Comparison of ENCODE assay signal across 7 cellular contexts in genomic region chr6:33317418-33317667, GRCh38. TPM values are rescaled to one million over a fixed set of nuclear protein-coding genes. Genes with fewer than 3 reads are reported as not detected.
A peak's percentile ranks its signal among the peaks of the same experiment; 100 is the strongest.
DNase-seq lines count a peak whose midpoint lies in the region; ATAC-seq and TF ChIP-seq lines count a peak whose summit lies in the region.

No MANE protein-coding gene starts in this region.

- H3K4me1 Mint-ChIP-seq in activated CD4-positive, alpha-beta memory T cell treated with anti-CD3 and anti-CD28 coated beads for 36 hours (ENCODE audit: low read depth), result peaks cover 76% of the 10 kb centered on the region

- RAD21 ChIA-PET in HCT116 (lab: Charles Lee; ENCODE audit: low non-redundant PET in 1 of 2, low total read pairs in 2 of 2, uncharacterized antibody in 2 of 2, unreplicated experiment in 2 of 2), result no interaction called here

- no peaks in the 10 kb centered on the region for H4K20me1 ChIP-seq in HCT116 (ENCODE audit: insufficient read depth)

- no peaks in the 10 kb centered on the region for H3K9me2 ChIP-seq in HCT116 (ENCODE audit: insufficient read depth)

- TF ChIP-seq RAD21 in HCT116 (IDR thresholded peaks at IDR 0.05; ENCODE audit: low read depth), result no peak

- peak overlapping the region; percentile 61; the same call in 1 of the 2 replicates for H3K9ac ChIP-seq in HCT116 (ENCODE audit: low read length)

- H3K36me3 Mint-ChIP-seq in activated CD4-positive, alpha-beta memory T cell treated with anti-CD3 and anti-CD28 coated beads for 36 hours, result peaks cover 53% of the 10 kb centered on the region

- H3K27ac Mint-ChIP-seq in activated CD4-positive, alpha-beta memory T cell treated with anti-CD3 and anti-CD28 coated beads for 36 hours, result peak overlapping the region; percentile 57

- 2 to 4% (median 3%) methylated on average over 10 to 27 of the region's 27 CpGs for WGBS in psoas muscle, 3 donors

- CTCF ChIA-PET in HCT116 (lab: Charles Lee), result interaction anchor here (1.0 to 1.8 kb wide), 6 partner anchors 16 to 192 kb away, joined by 3 to 10 read pairs (median 4); partner anchors contain the start of genes B3GALT4 and RGL2
- CTCF ChIA-PET in activated CD4-positive, alpha-beta memory T cell treated with anti-CD3 and anti-CD28 coated beads for 36 hours (lab: Charles Lee), result interaction anchor here (0.8 to 2.3 kb wide), 4 partner anchors 18 to 75 kb away, joined by 4 to 15 read pairs (median 8); partner anchors contain the start of genes B3GALT4 and KIFC1

- POLR2A ChIA-PET in HCT116 (lab: Charles Lee), result interaction anchor here (0.6 to 2.3 kb wide), 13 partner anchors 9 to 1122 kb away, joined by 3 to 13 read pairs (median 5); partner anchors contain the start of genes B3GALT4, PFDN6, PHF1 and RGL2
- POLR2A ChIA-PET in activated CD4-positive, alpha-beta memory T cell treated with anti-CD3 and anti-CD28 coated beads for 36 hours (lab: Charles Lee), result interaction anchor here (1.0 to 3.0 kb wide), 8 partner anchors 19 to 347 kb away, joined by 3 to 14 read pairs (median 4); partner anchors contain the start of genes B3GALT4, RGL2, RPS18 and VPS52

- TF ChIP-seq POLR2A in HCT116 (IDR thresholded peaks at IDR 0.05; ENCODE audit: borderline replicate concordance, extremely low read depth, insufficient read depth, insufficient read length), result no peak

- no peak overlapping the region for H2AFZ ChIP-seq in HCT116 (ENCODE audit: low read depth, low read length, poor library complexity, severe bottlenecking)

- ATAC-seq in HCT116 (no peak), Right ventricle myocardium superior (ENCODE audit: poor library complexity) (peak; percentile 17), psoas muscle (peak; percentile 13 to 30 (median 20)), HG03175 (IDR thresholded peaks at IDR 0.05; ENCODE audit: unreplicated experiment) (no peak), HG03139 (IDR thresholded peaks at IDR 0.05; ENCODE audit: unreplicated experiment) (no peak)

- no peaks in the 10 kb centered on the region for H3K9me3 Mint-ChIP-seq in activated CD4-positive, alpha-beta memory T cell treated with anti-CD3 and anti-CD28 coated beads for 36 hours

- H3K27me3 Mint-ChIP-seq in activated CD4-positive, alpha-beta memory T cell treated with anti-CD3 and anti-CD28 coated beads for 36 hours, result no peaks in the 10 kb centered on the region

- DNase-seq in HCT116 (ENCODE audit: low read depth, low spot score), result no peak
- DNase-seq in activated CD4-positive, alpha-beta memory T cell treated with anti-CD3 and anti-CD28 coated beads for 36 hours, result no peak
- DNase-seq in Right ventricle myocardium superior, result peak; percentile 66
- no peak for DNase-seq in psoas muscle
- DNase-seq in stimulated activated CD4-positive, alpha-beta T cell treated with anti-CD3 and anti-CD28 coated beads, Interleukin-12 subunit alpha, Interleukin-12 subunit beta, amount 100 ng/mL, for 4 hours, result no peak

- H3K4me3 Mint-ChIP-seq in activated CD4-positive, alpha-beta memory T cell treated with anti-CD3 and anti-CD28 coated beads for 36 hours, result peak overlapping the region; percentile 94

- no peaks in the 10 kb centered on the region for H3K9me3 ChIP-seq in HCT116 (ENCODE audit: control insufficient read depth in 1 of 2, insufficient read depth in 1 of 2, low read depth in 1 of 2, low read length in 2 of 2)
- no peaks in the 10 kb centered on the region for H3K9me3 ChIP-seq in psoas muscle

- H3K4me3 ChIP-seq in HCT116 (replicated peaks in 1 of 2; ENCODE audit: low read depth in 1 of 2, low read length in 2 of 2) (peak overlapping the region; percentile 55 to 63), psoas muscle (peak overlapping the region; percentile 68)

- no peak overlapping the region for H3K27ac ChIP-seq in HCT116 (ENCODE audit: low read depth, low read length)
- peak overlapping the region; percentile 77 for H3K27ac ChIP-seq in psoas muscle

- H3K36me3 ChIP-seq in HCT116 (ENCODE audit: control insufficient read depth in 1 of 2, insufficient read depth in 2 of 2, low read length in 2 of 2), result peaks cover 22 to 29% of the 10 kb centered on the region in 2 experiments; a peak in 3 of 4 replicates
- peaks cover 11 to 32% of the 10 kb centered on the region in 2 donors for H3K36me3 ChIP-seq in psoas muscle (ENCODE audit: insufficient read depth in 1 of 2, low read depth in 1 of 2)

- BruUV-seq in HCT116 (replicated peaks; lab: Mats Ljungman, UMichigan), result no TSS peak

- peak overlapping the region; percentile 87 for H3K4me2 ChIP-seq in HCT116 (ENCODE audit: low read length)

- TF ChIP-seq CTCF in HCT116 (IDR thresholded peaks at IDR 0.05 in 2 of 3, conservative IDR thresholded peaks at IDR 0.05 in 1 of 3; ENCODE audit: borderline replicate concordance in 1 of 3, insufficient read depth in 1 of 3, low read depth in 2 of 3, low read length in 2 of 3) (no peak), psoas muscle (IDR thresholded peaks at IDR 0.05) (no peak)

- peaks cover 49% of the 10 kb centered on the region for H3K79me2 ChIP-seq in HCT116 (ENCODE audit: insufficient read depth, low read length)

- H3K4me1 ChIP-seq in HCT116 (ENCODE audit: control insufficient read depth in 1 of 2, insufficient read depth in 2 of 2, low read length in 2 of 2), result peaks cover 39 to 71% of the 10 kb centered on the region in 2 experiments
- peaks cover 54% of the 10 kb centered on the region for H3K4me1 ChIP-seq in psoas muscle

- intact Hi-C loops in HCT116 (cut with micrococcal nuclease), result no loop called here
- intact Hi-C loops in activated CD4-positive, alpha-beta memory T cell treated with anti-CD3 and anti-CD28 coated beads for 36 hours (cut with micrococcal nuclease), result loop anchor here (1.0 to 10.0 kb wide), 2 partner anchors 45 to 257 kb away; partner anchors contain the start of gene RPS18
- intact Hi-C loops in Right ventricle myocardium superior (cut with DNase I), result no loop called here
- intact Hi-C loops in psoas muscle (cut with DNase I), result no loop called here

- no peaks in the 10 kb centered on the region for H3K27me3 ChIP-seq in HCT116 (ENCODE audit: insufficient read depth, low read length)
- no peaks in the 10 kb centered on the region for H3K27me3 ChIP-seq in psoas muscle (ENCODE audit: insufficient read depth in 3 of 3, low read length in 2 of 3)

TF ChIP-seq in HCT116, 20 proteins besides CTCF, POLR2A, EP300 and RAD21:
- TF ChIP-seq EZH2phosphoT487 (IDR thresholded peaks at IDR 0.05; ENCODE audit: borderline replicate concordance), result no peak

RNA-seq across cellular contexts. Expression of gene ZBTB22, which starts 0.2 kb away (rescaled TPM):
- total RNA-seq in HCT116 (2021; ENCODE audit: unreplicated experiment) (11.7 TPM), Right ventricle myocardium superior (11.6 TPM), psoas muscle (10 to 100 TPM in 2 of 4 donors, 1 to 10 TPM in 2; 7.4 to 19.7 (median 10.1) TPM)
- 15.6 and 18.7 TPM in 2 replicates for polyA plus RNA-seq in HCT116 (2012)
- total RNA-seq in activated CD4-positive, alpha-beta memory T cell treated with anti-CD3 and anti-CD28 coated beads for 36 hours, result 10 to 100 TPM; 11.0 to 12.1 TPM
- 1 to 10 TPM; 4.7 to 8.4 (median 5.7) TPM for polyA plus RNA-seq in psoas muscle

RNA-seq across cellular contexts. Expression of gene TAPBP, which starts 3.5 kb away (rescaled TPM):
- 80.1 TPM for total RNA-seq in HCT116 (2021; ENCODE audit: unreplicated experiment)
- 37.1 and 38.1 TPM in 2 replicates for polyA plus RNA-seq in HCT116 (2012)
- total RNA-seq in activated CD4-positive, alpha-beta memory T cell treated with anti-CD3 and anti-CD28 coated beads for 36 hours, result 100 to 1,000 TPM; 202 to 213 TPM
- 78.2 TPM for total RNA-seq in Right ventricle myocardium superior
- total RNA-seq in psoas muscle, result 10 to 100 TPM; 24.4 to 37.4 (median 27.1) TPM
- 10 to 100 TPM in 2 of 3 donors, 1 to 10 TPM in 1; 7.9 to 16.1 (median 10.1) TPM for polyA plus RNA-seq in psoas muscle

RNA-seq across cellular contexts. Expression of gene DAXX, which starts 5.4 kb away (rescaled TPM):
- total RNA-seq in HCT116 (2021; ENCODE audit: unreplicated experiment) (64.9 TPM), Right ventricle myocardium superior (18.2 TPM), psoas muscle (10 to 100 TPM; 22.2 to 36.4 (median 34.2) TPM)
- polyA plus RNA-seq in HCT116 (2012), result 45.6 and 54.5 TPM in 2 replicates
- total RNA-seq in activated CD4-positive, alpha-beta memory T cell treated with anti-CD3 and anti-CD28 coated beads for 36 hours, result 10 to 100 TPM; 60.5 to 64.1 TPM
- polyA plus RNA-seq in psoas muscle, result 10 to 100 TPM; 39.3 to 76.8 (median 59.7) TPM

RNA-seq across cellular contexts. Expression of gene RGL2, which starts 18.6 kb away (rescaled TPM):
- total RNA-seq in HCT116 (2021; ENCODE audit: unreplicated experiment) (53.4 TPM), Right ventricle myocardium superior (60.5 TPM), psoas muscle (10 to 100 TPM; 44.5 to 58.3 (median 54.9) TPM)
- 45.4 and 48.4 TPM in 2 replicates for polyA plus RNA-seq in HCT116 (2012)
- total RNA-seq in activated CD4-positive, alpha-beta memory T cell treated with anti-CD3 and anti-CD28 coated beads for 36 hours, result 10 to 100 TPM; 24.6 to 26.0 TPM
- polyA plus RNA-seq in psoas muscle, result 10 to 100 TPM; 30.5 to 66.1 (median 51.9) TPM

RNA-seq across cellular contexts. Expression of gene PFDN6, which starts 27.9 kb away (rescaled TPM):
- 90.5 TPM for total RNA-seq in HCT116 (2021; ENCODE audit: unreplicated experiment)
- polyA plus RNA-seq in HCT116 (2012), result 60.4 and 84.0 TPM in 2 replicates
- total RNA-seq in activated CD4-positive, alpha-beta memory T cell treated with anti-CD3 and anti-CD28 coated beads for 36 hours, result 10 to 100 TPM; 78.5 to 90.9 TPM
- 44.4 TPM for total RNA-seq in Right ventricle myocardium superior
- total RNA-seq in psoas muscle, result 10 to 100 TPM; 57.2 to 87.6 (median 75.7) TPM
- polyA plus RNA-seq in psoas muscle, result 100 to 1,000 TPM; 223 to 296 (median 248) TPM

Comparison
In these comparisons a context has a peak if more than half of its experiments do, and no peak if none do; other contexts are left out.
1. ATAC-seq: peak in Right ventricle myocardium superior (single experiment) and psoas muscle (4 of 4); none in HCT116 (single experiment), HG03175 (single experiment) and HG03139 (single experiment).